In the genomic region with DNA sequence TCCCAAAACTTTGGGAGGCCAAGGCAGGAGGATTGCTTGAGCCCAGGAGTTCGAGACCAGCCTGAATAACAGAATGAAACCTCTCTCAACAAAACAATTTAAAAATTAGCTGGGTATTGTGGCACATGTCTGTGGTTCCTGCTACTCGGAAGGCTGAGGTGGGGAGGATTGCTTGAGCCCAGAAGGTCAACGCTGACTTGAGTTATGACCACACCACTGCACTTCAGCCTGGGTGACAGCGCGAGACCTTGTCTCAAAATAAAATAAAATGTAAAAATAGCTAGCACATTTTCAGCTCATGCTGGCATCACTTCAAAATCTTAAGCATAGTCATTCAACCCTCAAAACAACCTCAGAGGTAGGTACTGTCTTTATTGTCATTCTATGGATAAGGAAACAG, we compare ENCODE assay signal across 22 cellular contexts. TPM values are rescaled to one million over a fixed set of nuclear protein-coding genes. Genes with fewer than 3 reads are reported as not detected.
DNase-seq lines count a peak whose midpoint lies in the region; ATAC-seq, FAIRE-seq and TF ChIP-seq lines count a peak whose summit lies in the region.
"Had no signal": no experiment of that assay in that cellular context is flagged by ENCODE, and none has a peak within 500 bp of the region (broad histone marks: within the 10 kb centered on the region; RNA-seq: fewer than 3 reads in every experiment).

No MANE protein-coding gene starts in this region.

- H3K27ac Mint-ChIP-seq in activated naive CD4-positive, alpha-beta T cell treated with anti-CD3 and anti-CD28 coated beads for 36 hours = peak overlapping the region; percentile 69
- H3K27ac Mint-ChIP-seq in stimulated activated naive B cell treated with anti-CD40 and anti-IgM and Interleukin-4, amounts not matched to agents 10 μg/mL and 1 μg/mL and 100 μg/mL, for 72 hours = peak overlapping the region; percentile 79
- H3K27ac Mint-ChIP-seq: WTC11 had no signal

- TF ChIP-seq CTCF in OCI-LY3 (IDR thresholded peaks at IDR 0.05; ENCODE audit: low read depth, low read length) = no peak
- TF ChIP-seq CTCF in GM12878 (IDR thresholded peaks at IDR 0.05 in 2 of 3, conservative IDR thresholded peaks at IDR 0.05 in 1 of 3; ENCODE audit: control insufficient read depth in 2 of 3, extremely low read depth in 1 of 3, insufficient read depth in 1 of 3, low read depth in 3 of 3, low read length in 3 of 3) = no peak
- TF ChIP-seq CTCF in GM13977 (IDR thresholded peaks at IDR 0.05; ENCODE audit: extremely low read depth, insufficient read depth, missing control alignments) = no peak

- no peak for DNase-seq in activated naive CD4-positive, alpha-beta T cell treated with anti-CD3 and anti-CD28 coated beads for 36 hours
- DNase-seq in activated naive CD4-positive, alpha-beta T cell treated with anti-CD3 and anti-CD28 coated beads, Interleukin-2, amount 50 U/mL, for 16 hours = no peak
- DNase-seq in GM12878 (ENCODE audit: low read depth, low spot score) (no peak), NCI-H526 treated with DMSO at 0.1 percent for 48 hours (lab: John Stamatoyannopoulos, UW) (no peak), NCI-H526 (lab: John Stamatoyannopoulos, UW) (no peak), GM13977 (ENCODE audit: low spot score) (no peak)
- peak; percentile 41 for DNase-seq in stimulated activated naive B cell treated with anti-CD40 and anti-IgM and Interleukin-4, amounts not matched to agents 10 μg/mL and 1 μg/mL and 100 μg/mL, for 72 hours
- DNase-seq: activated CD8-positive, alpha-beta memory T cell treated with anti-CD3 and anti-CD28 coated beads, Interleukin-2, amount 50 U/mL, for 4 hours; amniotic stem cell; Calu3; caudate nucleus; HCEC 1CT; KG1; NCI-H1092 treated with DMSO at 0.1 percent for 48 hours; NCI-H2107; NCI-H524 treated with DMSO at 0.1 percent for 48 hours; right cardiac atrium; SHP77 had no signal

- TF ChIP-seq POLR2A in GM12878 (IDR thresholded peaks at IDR 0.05; ENCODE audit: low read depth, low read length) = no peak

- peaks cover 4% of the 10 kb centered on the region for H3K36me3 Mint-ChIP-seq in activated naive CD4-positive, alpha-beta T cell treated with anti-CD3 and anti-CD28 coated beads for 36 hours (ENCODE audit: low read depth)
- H3K36me3 Mint-ChIP-seq in stimulated activated naive B cell treated with anti-CD40 and anti-IgM and Interleukin-4, amounts not matched to agents 10 μg/mL and 1 μg/mL and 100 μg/mL, for 72 hours = peaks cover 2 to 6% of the 10 kb centered on the region in 2 donors
- H3K36me3 Mint-ChIP-seq: WTC11 had no signal

- FAIRE-seq in GM12878 (lab: Jason Lieb, UNC) = no peak

- H3K9me3 ChIP-seq in OCI-LY3 (ENCODE audit: insufficient read depth, low read length) (no peaks in the 10 kb centered on the region), GM12878 (replicated peaks; ENCODE audit: control insufficient read depth, insufficient read depth, low read length) (no peaks in the 10 kb centered on the region)

- H3K36me3 ChIP-seq in OCI-LY3 (replicated peaks; ENCODE audit: low read depth, low read length) (no peaks in the 10 kb centered on the region), GM12878 (ENCODE audit: control insufficient read depth in 2 of 2, insufficient read depth in 2 of 2, low read length in 1 of 2) (peaks cover 0 to 2% of the 10 kb centered on the region in 2 experiments; a peak in 1 of 4 replicates)

- POLR2A ChIA-PET in GM12878 (lab: Charles Lee) = no interaction called here

- intact Hi-C loops in activated naive CD4-positive, alpha-beta T cell treated with anti-CD3 and anti-CD28 coated beads for 36 hours (cut with micrococcal nuclease) = loop anchor here (2.0 to 10.0 kb wide), 7 partner anchors 215 to 1412 kb away; a partner anchor contains a TSS
- intact Hi-C loops in GM12878 (cut with micrococcal nuclease; ENCODE audit: unreplicated experiment) = loop anchor here (1.0 to 10.0 kb wide), 4 partner anchors 65 to 1325 kb away; no protein-coding TSS in a partner anchor

- H2AFZ ChIP-seq in OCI-LY3 (ENCODE audit: low read depth, low read length) (no peak overlapping the region), GM12878 (ENCODE audit: control insufficient read depth, low read depth, low read length) (no peak overlapping the region)

- no peak overlapping the region for H3K4me3 Mint-ChIP-seq in activated naive CD4-positive, alpha-beta T cell treated with anti-CD3 and anti-CD28 coated beads for 36 hours
- peak overlapping the region; percentile 3 to 64 for H3K4me3 Mint-ChIP-seq in stimulated activated naive B cell treated with anti-CD40 and anti-IgM and Interleukin-4, amounts not matched to agents 10 μg/mL and 1 μg/mL and 100 μg/mL, for 72 hours
- H3K4me3 Mint-ChIP-seq: WTC11 had no signal

- TF ChIP-seq RAD21 in GM12878 (IDR thresholded peaks at IDR 0.05; ENCODE audit: insufficient read depth, low read depth, low read length) = no peak

- TF ChIP-seq EP300 in GM12878 (IDR thresholded peaks at IDR 0.05; ENCODE audit: borderline replicate concordance in 1 of 2, control insufficient read depth in 1 of 2, low read depth in 2 of 2, low read length in 2 of 2) = no peak

- H3K9me3 Mint-ChIP-seq in activated naive CD4-positive, alpha-beta T cell treated with anti-CD3 and anti-CD28 coated beads for 36 hours = no peaks in the 10 kb centered on the region
- H3K9me3 Mint-ChIP-seq in stimulated activated naive B cell treated with anti-CD40 and anti-IgM and Interleukin-4, amounts not matched to agents 10 μg/mL and 1 μg/mL and 100 μg/mL, for 72 hours = no peaks in the 10 kb centered on the region
- H3K9me3 Mint-ChIP-seq: WTC11 had no signal

- peaks cover 26% of the 10 kb centered on the region for H4K20me1 ChIP-seq in OCI-LY3 (ENCODE audit: insufficient read depth, low read length)
- peaks cover 5% of the 10 kb centered on the region for H4K20me1 ChIP-seq in GM12878 (ENCODE audit: control insufficient read depth, insufficient read depth)

- BruUV-seq in GM12878 (replicated peaks; lab: Mats Ljungman, UMichigan) = no TSS peak

- RAD21 ChIA-PET in GM12878 (lab: Charles Lee; ENCODE audit: unreplicated experiment) = interaction anchor here (1.2 to 1.7 kb wide), 3 partner anchors 37 to 95 kb away, joined by 3 to 8 read pairs (median 3); no protein-coding TSS in a partner anchor

- H3K4me3 ChIP-seq in OCI-LY3 (ENCODE audit: low read length) = peak overlapping the region; percentile 87
- H3K4me3 ChIP-seq in GM12878 = peak overlapping the region; percentile 41; the same call in 1 of the 2 replicates

- H3K4me2 ChIP-seq in OCI-LY3 (ENCODE audit: low read length) = peak overlapping the region; percentile 86
- H3K4me2 ChIP-seq in GM12878 (ENCODE audit: control insufficient read depth, insufficient read depth) = peak overlapping the region; percentile 56

- H3K4me1 Mint-ChIP-seq in activated naive CD4-positive, alpha-beta T cell treated with anti-CD3 and anti-CD28 coated beads for 36 hours (ENCODE audit: low read depth) = peaks cover 64% of the 10 kb centered on the region
- peaks cover 43 to 50% of the 10 kb centered on the region in 2 donors for H3K4me1 Mint-ChIP-seq in stimulated activated naive B cell treated with anti-CD40 and anti-IgM and Interleukin-4, amounts not matched to agents 10 μg/mL and 1 μg/mL and 100 μg/mL, for 72 hours

- SMC1A ChIA-PET in GM12878 (lab: Charles Lee; ENCODE audit: uncharacterized antibody, unreplicated experiment) = interaction anchor here (1.0 to 3.4 kb wide), 9 partner anchors 11 to 248 kb away, joined by 3 to 24 read pairs (median 4); no protein-coding TSS in a partner anchor

- in situ Hi-C loops in GM12878 (cut with MboI) (loop anchor here (5.0 kb wide), 1 partner anchor 63 kb away; no protein-coding TSS in a partner anchor), GM13977 (cut with MboI; ENCODE audit: low pct_unique_long_range_greater_than_20kb, low sequenced_read_pairs, unreplicated experiment) (no loop called here)

- H3K9ac ChIP-seq in OCI-LY3 (ENCODE audit: low read length) = peak overlapping the region; percentile 63
- no peak overlapping the region for H3K9ac ChIP-seq in GM12878 (ENCODE audit: control insufficient read depth, insufficient read depth, low read length)

- CTCF ChIA-PET in activated naive CD4-positive, alpha-beta T cell treated with anti-CD3 and anti-CD28 coated beads for 36 hours (lab: Charles Lee) = interaction anchor here (0.7 to 1.0 kb wide), 2 partner anchors 37 to 98 kb away, joined by 3 to 8 read pairs; no protein-coding TSS in a partner anchor
- CTCF ChIA-PET in GM12878 (lab: Yijun Ruan, JAX) = interaction anchor here (1.5 kb wide), 1 partner anchor 13 kb away, joined by 5 read pairs; no protein-coding TSS in a partner anchor

- H3K27ac ChIP-seq in OCI-LY3 (ENCODE audit: low read length) (peak overlapping the region; percentile 99), GM12878 (ENCODE audit: control insufficient read depth, insufficient read depth) (peak overlapping the region; percentile 43)

- peak; percentile 8; the same call in 1 of the 3 replicates for ATAC-seq in GM12878
- ATAC-seq in stimulated activated naive B cell treated with anti-CD40 and anti-IgM and Interleukin-4, amounts not matched to agents 10 μg/mL and 1 μg/mL and 100 μg/mL, for 72 hours (replicated peaks) = peak; percentile 33 to 47
- ATAC-seq: esophagus mucosa, left lobe of liver, right cardiac atrium, WTC11 had no signal

- H3K27me3 ChIP-seq in OCI-LY3 (ENCODE audit: low read depth, low read length) = no peaks in the 10 kb centered on the region
- no peaks in the 10 kb centered on the region for H3K27me3 ChIP-seq in GM12878 (replicated peaks in 1 of 2; ENCODE audit: control insufficient read depth in 2 of 2, insufficient read depth in 2 of 2, low read length in 1 of 2)

- WGBS in GM12878 (ENCODE audit: insufficient coverage, insufficient replicate concordance, low lambda C conversion rate, missing lambda C conversion rate) = 3% methylated on average over 5 of the region's 5 CpGs

- peaks cover 94% of the 10 kb centered on the region for H3K4me1 ChIP-seq in OCI-LY3 (ENCODE audit: low read length)
- peaks cover 59% of the 10 kb centered on the region for H3K4me1 ChIP-seq in GM12878 (ENCODE audit: control insufficient read depth, insufficient read depth, low read length)

- no peaks in the 10 kb centered on the region for H3K27me3 Mint-ChIP-seq in activated naive CD4-positive, alpha-beta T cell treated with anti-CD3 and anti-CD28 coated beads for 36 hours (ENCODE audit: low read depth)
- no peaks in the 10 kb centered on the region for H3K27me3 Mint-ChIP-seq in stimulated activated naive B cell treated with anti-CD40 and anti-IgM and Interleukin-4, amounts not matched to agents 10 μg/mL and 1 μg/mL and 100 μg/mL, for 72 hours

- peaks cover 86% of the 10 kb centered on the region for H3K79me2 ChIP-seq in OCI-LY3 (ENCODE audit: low read length)
- H3K79me2 ChIP-seq in GM12878 (ENCODE audit: control insufficient read depth, insufficient read depth, low read length) = peaks cover 69% of the 10 kb centered on the region

RNA-seq across cellular contexts. Expression of a gene that starts 6.4 kb away (rescaled TPM):
- total RNA-seq in activated naive CD4-positive, alpha-beta T cell treated with anti-CD3 and anti-CD28 coated beads for 36 hours = 100 to 1,000 TPM; 139 to 140 TPM
- 45.7 and 49.2 TPM in 2 replicates for total RNA-seq in GM12878 (2013; cell fraction: nucleolus; rRNA removed)
- total RNA-seq in GM12878 (2014; rRNA removed) (31.5 and 33.7 TPM in 2 replicates), GM12878 (2014; rRNA removed; fragmentation: Illumina TruSeq; extraction: Trizol) (42.7 and 43.3 TPM in 2 replicates), GM12878 (2021) (42.7 and 42.8 TPM in 2 replicates)
- 36.2 TPM for polyA plus RNA-seq in GM12878 (2011; ENCODE audit: low read depth)
- polyA plus RNA-seq in GM12878 (2011; rRNA removed) (43.1 and 45.5 TPM in 2 replicates), GM12878 (2014; fragmentation: Illumina TruSeq; extraction: Trizol) (43.7 and 56.9 TPM in 2 replicates), GM12878 (2014; fragmentation: Nextera tagmentation; extraction: Ambion mirVana) (10 to 100 TPM in 1 of 2 experiments, 1 to 10 TPM in 1; 9.6 to 11.5 TPM), GM12878 (2014; rRNA removed) (23.3 and 25.3 TPM in 2 replicates), GM12878 (2016; fragmentation: Nextera tagmentation; extraction: Ambion mirVana) (10 to 100 TPM; 32.6 to 38.9 TPM)
- 40.2 and 42.8 TPM in 2 replicates for polyA plus RNA-seq in GM12878 (2011; cell fraction: cytosol; rRNA removed)
- 80.6 and 83.7 TPM in 2 replicates for polyA plus RNA-seq in GM12878 (2011; cell fraction: nucleus; rRNA removed)
- polyA plus RNA-seq in GM12878 (2012) = 45.2 and 50.6 TPM in 2 replicates
- 70.1 and 86.2 TPM in 2 replicates for polyA minus RNA-seq in GM12878 (2011; rRNA and poly(A)+ RNA removed)
- polyA minus RNA-seq in GM12878 (2011; cell fraction: cytosol; rRNA and poly(A)+ RNA removed) = 30.5 and 37.0 TPM in 2 replicates
- polyA minus RNA-seq in GM12878 (2011; cell fraction: nucleus; rRNA and poly(A)+ RNA removed) = 51.3 and 76.5 TPM in 2 replicates
